ENCODE assay signal across 39 cellular contexts in genomic region chr16:20051147-20051546, GRCh38. TPM values are rescaled to one million over a fixed set of nuclear protein-coding genes. Genes with fewer than 3 reads are reported as not detected.
"Had no signal": no experiment of that assay in that cellular context is flagged by ENCODE, and none has a peak within 500 bp of the region (broad histone marks: within the 10 kb centered on the region; RNA-seq: fewer than 3 reads in every experiment).

No MANE protein-coding gene starts in this region.

- ATAC-seq: K562, Panc1, Right ventricle myocardium inferior, SK-N-SH treated with all-trans-retinoic acid at 6 μM for 48 hours had no signal

- H3K4me1 ChIP-seq: SJCRH30 had no signal

- DNase-seq: Kasumi-1, KG1, MG63, NCI-H1048, NCI-H1092 treated with DMSO at 0.1 percent for 48 hours, NCI-H1105 treated with DMSO at 0.1 percent for 48 hours, NCI-H1417, NCI-H1436, NCI-H146, NCI-H1694, NCI-H187, NCI-H1930, NCI-H2029 treated with DMSO at 0.1 percent for 48 hours, NCI-H2081 treated with DMSO at 0.1 percent for 48 hours, NCI-H2171 treated with DMSO at 0.1 percent for 48 hours, NCI-H2227 treated with DMSO at 0.1 percent for 48 hours, NCI-H345, NCI-H446, NCI-H510A treated with DMSO at 0.1 percent for 48 hours, NCI-H524 treated with DMSO at 0.1 percent for 48 hours, NCI-H526 treated with DMSO at 0.1 percent for 48 hours, NCI-H774, PC-9, SHP77, SIG-M5, SJCRH30, SW 1271 had no signal

- H3K27ac ChIP-seq: PC-9, RWPE1, SJCRH30, SK-N-MC had no signal

- H3K9me3 ChIP-seq: MG63, SJCRH30 had no signal

- H3K27me3 ChIP-seq: SJCRH30 had no signal

- H3K4me3 ChIP-seq: K562, MG63, PC-9, SJCRH30, SK-N-MC had no signal

- H3K36me3 ChIP-seq: MG63, SJCRH30 had no signal

- FAIRE-seq: K562, RCC 7860 had no signal

RNA-seq across cellular contexts. Expression of gene GPR139, which starts 22.5 kb away (rescaled TPM):
- total RNA-seq: K562, M059J, NCI-H460, OCI-LY7, PC-9, Right ventricle myocardium inferior, RPMI7951, SJCRH30, SK-MEL-5 had no signal
